Comparison of ENCODE assay signal across 19 cellular contexts in genomic region chr12:47304161-47304560, GRCh38.
A peak's percentile ranks its signal among the peaks of the same experiment; 100 is the strongest.
DNase-seq lines count a peak whose midpoint lies in the region; ATAC-seq and TF ChIP-seq lines count a peak whose summit lies in the region.
"Had no signal": no experiment of that assay in that cellular context is flagged by ENCODE, and none has a peak within 500 bp of the region (broad histone marks: within the 10 kb centered on the region; RNA-seq: fewer than 3 reads in every experiment).

No MANE protein-coding gene starts in this region.

- no peak overlapping the region for H3K4me3 Mint-ChIP-seq in MCF 10A (ENCODE audit: unreplicated experiment)
- H3K4me3 Mint-ChIP-seq in activated B cell treated with CpG ODN at 0.5 μM for 24 hours = no peak overlapping the region
- H3K4me3 Mint-ChIP-seq in stimulated activated memory B cell treated with anti-CD40 and anti-IgM and Interleukin-4, amounts not matched to agents 10 μg/mL and 1 μg/mL and 100 μg/mL, for 72 hours = no peak overlapping the region
- no peak overlapping the region for H3K4me3 Mint-ChIP-seq in endodermal cell
- no peak overlapping the region for H3K4me3 Mint-ChIP-seq in CD14-positive monocyte

- H3K27me3 ChIP-seq in breast epithelium = no peaks in the 10 kb centered on the region
- H3K27me3 ChIP-seq in endodermal cell (ENCODE audit: control insufficient read depth, insufficient read depth, low read length, poor library complexity, severe bottlenecking) = no peaks in the 10 kb centered on the region
- H3K27me3 ChIP-seq: MG63 had no signal

- H3K9me3 Mint-ChIP-seq in MCF 10A (ENCODE audit: unreplicated experiment) (no peaks in the 10 kb centered on the region), activated B cell treated with CpG ODN at 0.5 μM for 24 hours (peaks cover 17% of the 10 kb centered on the region), endodermal cell (peaks cover 2% of the 10 kb centered on the region), CD14-positive monocyte (peaks cover 0 to 9% (median 4%) of the 10 kb centered on the region in 7 donors)
- H3K9me3 Mint-ChIP-seq in stimulated activated memory B cell treated with anti-CD40 and anti-IgM and Interleukin-4, amounts not matched to agents 10 μg/mL and 1 μg/mL and 100 μg/mL, for 72 hours = peaks cover 12% of the 10 kb centered on the region

- TF ChIP-seq CTCF in MCF 10A (IDR thresholded peaks at IDR 0.05; ENCODE audit: unreplicated experiment) (no peak), breast epithelium (IDR thresholded peaks at IDR 0.05) (no peak), activated B cell treated with CpG ODN at 0.5 μM for 24 hours (IDR thresholded peaks at IDR 0.05) (no peak), endodermal cell (conservative IDR thresholded peaks at IDR 0.05) (no peak), CD14-positive monocyte (IDR thresholded peaks at IDR 0.05) (no peak)

- no TSS peak for BruUV-seq in MCF 10A (replicated peaks; lab: Mats Ljungman, UMichigan)

- H3K36me3 Mint-ChIP-seq in MCF 10A (ENCODE audit: insufficient read depth, unreplicated experiment) (no peaks in the 10 kb centered on the region), activated B cell treated with CpG ODN at 0.5 μM for 24 hours (ENCODE audit: low read depth) (peaks cover 44% of the 10 kb centered on the region), endodermal cell (ENCODE audit: low read depth) (no peaks in the 10 kb centered on the region), CD14-positive monocyte (no peaks in the 10 kb centered on the region)
- H3K36me3 Mint-ChIP-seq in stimulated activated memory B cell treated with anti-CD40 and anti-IgM and Interleukin-4, amounts not matched to agents 10 μg/mL and 1 μg/mL and 100 μg/mL, for 72 hours = peaks cover 57% of the 10 kb centered on the region

- no peak for TF ChIP-seq POLR2A in breast epithelium (IDR thresholded peaks at IDR 0.05)

- no peaks in the 10 kb centered on the region for H3K4me1 ChIP-seq in breast epithelium
- peaks cover 4% of the 10 kb centered on the region for H3K4me1 ChIP-seq in endodermal cell (ENCODE audit: control insufficient read depth, insufficient read depth, low read length)

- H3K9me3 ChIP-seq in breast epithelium (no peaks in the 10 kb centered on the region), endodermal cell (ENCODE audit: control insufficient read depth, low read length) (no peaks in the 10 kb centered on the region)

- intact Hi-C loops in MCF 10A (cut with micrococcal nuclease) = no loop called here
- intact Hi-C loops in breast epithelium (cut with DNase I; ENCODE audit: low total_unique reads) = no loop called here
- intact Hi-C loops in activated B cell treated with CpG ODN at 0.5 μM for 24 hours (cut with micrococcal nuclease) = loop anchor here (10.0 kb wide), 1 partner anchor 1319 kb away; no protein-coding TSS in a partner anchor
- intact Hi-C loops in CD14-positive monocyte (cut with micrococcal nuclease) = no loop called here

- no peak for ATAC-seq in activated B cell treated with CpG ODN at 0.5 μM for 24 hours (ENCODE audit: low read depth)
- ATAC-seq in stimulated activated memory B cell treated with anti-CD40 and anti-IgM and Interleukin-4, amounts not matched to agents 10 μg/mL and 1 μg/mL and 100 μg/mL, for 72 hours = no peak
- ATAC-seq: Panc1 had no signal

- H3K4me1 Mint-ChIP-seq in MCF 10A (ENCODE audit: insufficient read depth, unreplicated experiment) (peaks cover 11% of the 10 kb centered on the region), activated B cell treated with CpG ODN at 0.5 μM for 24 hours (peaks cover 65% of the 10 kb centered on the region), endodermal cell (peaks cover 16% of the 10 kb centered on the region), CD14-positive monocyte (peaks cover 14% of the 10 kb centered on the region)
- peaks cover 69% of the 10 kb centered on the region for H3K4me1 Mint-ChIP-seq in stimulated activated memory B cell treated with anti-CD40 and anti-IgM and Interleukin-4, amounts not matched to agents 10 μg/mL and 1 μg/mL and 100 μg/mL, for 72 hours

- POLR2A ChIA-PET in MCF 10A (lab: Yijun Ruan, JAX) = interaction anchor here (1.0 to 2.2 kb wide), 2 partner anchors 220 to 225 kb away, joined by 3 to 13 read pairs; partner anchors contain the start of genes AMIGO2 and PCED1B
- POLR2A ChIA-PET in activated B cell treated with CpG ODN at 0.5 μM for 24 hours (lab: Charles Lee) = interaction anchor here (1.6 kb wide), 1 partner anchor 96 kb away, joined by 5 read pairs; no protein-coding TSS in a partner anchor

- H3K36me3 ChIP-seq in breast epithelium (no peaks in the 10 kb centered on the region), endodermal cell (ENCODE audit: control insufficient read depth, insufficient read depth, low read length) (no peaks in the 10 kb centered on the region)
- H3K36me3 ChIP-seq: MG63 had no signal

- 90% methylated on average over 1 of the region's 1 CpG; no CpG with 5 or more reads in 1 of the 2 experiments for WGBS in endodermal cell (ENCODE audit: insufficient coverage in 1 of 2, insufficient read length in 1 of 2), 2 experiments

- no peak overlapping the region for H3K9ac ChIP-seq in endodermal cell (ENCODE audit: extremely low read depth, low read length, poor library complexity, severe bottlenecking)

- no peaks in the 10 kb centered on the region for H3K27me3 Mint-ChIP-seq in MCF 10A (ENCODE audit: insufficient read depth, unreplicated experiment)
- H3K27me3 Mint-ChIP-seq in activated B cell treated with CpG ODN at 0.5 μM for 24 hours = no peaks in the 10 kb centered on the region
- H3K27me3 Mint-ChIP-seq in stimulated activated memory B cell treated with anti-CD40 and anti-IgM and Interleukin-4, amounts not matched to agents 10 μg/mL and 1 μg/mL and 100 μg/mL, for 72 hours = no peaks in the 10 kb centered on the region
- peaks cover 2% of the 10 kb centered on the region for H3K27me3 Mint-ChIP-seq in endodermal cell (ENCODE audit: insufficient read depth)
- peaks cover 3 to 10% (median 4%) of the 10 kb centered on the region in 3 donors for H3K27me3 Mint-ChIP-seq in CD14-positive monocyte (ENCODE audit: low read depth in 3 of 3)
- H3K27me3 Mint-ChIP-seq: CD8-positive, alpha-beta memory T cell had no signal

- H3K4me3 ChIP-seq in breast epithelium (no peak overlapping the region), endodermal cell (ENCODE audit: low read length) (no peak overlapping the region)
- H3K4me3 ChIP-seq: MG63 had no signal

- peak; percentile 52 for DNase-seq in MCF 10A (ENCODE audit: unreplicated experiment)
- no peak for DNase-seq in breast epithelium (ENCODE audit: low spot score in 2 of 2)
- DNase-seq in activated B cell treated with CpG ODN at 0.5 μM for 24 hours = no peak
- DNase-seq in epithelial cell of prostate (ENCODE audit: low read depth, low spot score) = peak; percentile 74
- no peak for DNase-seq in ureter (ENCODE audit: low spot score)
- no peak for DNase-seq in endodermal cell
- no peak for DNase-seq in CD14-positive monocyte (ENCODE audit: low spot score)
- DNase-seq: ACHN; CD8-positive, alpha-beta memory T cell; KG1; MG63; NCI-H1105 treated with DMSO at 0.1 percent for 48 hours; NCI-H1930; NCI-H2171; NCI-H82; SHP77 had no signal

- CTCF ChIA-PET in MCF 10A (lab: Yijun Ruan, JAX) = interaction anchor here (4.7 kb wide), 1 partner anchor 271 kb away, joined by 43 read pairs; no protein-coding TSS in a partner anchor
- CTCF ChIA-PET in activated B cell treated with CpG ODN at 0.5 μM for 24 hours (lab: Charles Lee) = interaction anchor here (1.3 to 3.6 kb wide), 2 partner anchors 225 to 271 kb away, joined by 3 to 11 read pairs; partner anchors contain the start of genes AMIGO2 and PCED1B

- H3K27ac Mint-ChIP-seq in MCF 10A (ENCODE audit: low read depth, unreplicated experiment) (no peak overlapping the region), activated B cell treated with CpG ODN at 0.5 μM for 24 hours (peak overlapping the region; percentile 55), endodermal cell (no peak overlapping the region), CD14-positive monocyte (no peak overlapping the region)
- H3K27ac Mint-ChIP-seq in stimulated activated memory B cell treated with anti-CD40 and anti-IgM and Interleukin-4, amounts not matched to agents 10 μg/mL and 1 μg/mL and 100 μg/mL, for 72 hours = peak overlapping the region; percentile 83

- H3K27ac ChIP-seq in breast epithelium (no peak overlapping the region), epithelial cell of prostate (peak overlapping the region; percentile 83), endodermal cell (ENCODE audit: low read depth, low read length) (no peak overlapping the region)
- H3K27ac ChIP-seq: HL-60 had no signal

Comparison
In these comparisons a context has a peak if more than half of its experiments do, and no peak if none do; other contexts are left out.
1. DNase-seq: peak in MCF 10A (single experiment) and epithelial cell of prostate (single experiment); none in breast epithelium (0 of 2), activated B cell treated with CpG ODN at 0.5 μM for 24 hours (single experiment), ureter (single experiment), endodermal cell (single experiment) and CD14-positive monocyte (single experiment).
2. H3K27ac Mint-ChIP-seq: peak in activated B cell treated with CpG ODN at 0.5 μM for 24 hours (single experiment) and stimulated activated memory B cell treated with anti-CD40 and anti-IgM and Interleukin-4, amounts not matched to agents 10 μg/mL and 1 μg/mL and 100 μg/mL, for 72 hours (single experiment); none in MCF 10A (single experiment), endodermal cell (single experiment) and CD14-positive monocyte (0 of 7).